Comparison of ENCODE assay signal across 8 cellular contexts in the genomic region with DNA sequence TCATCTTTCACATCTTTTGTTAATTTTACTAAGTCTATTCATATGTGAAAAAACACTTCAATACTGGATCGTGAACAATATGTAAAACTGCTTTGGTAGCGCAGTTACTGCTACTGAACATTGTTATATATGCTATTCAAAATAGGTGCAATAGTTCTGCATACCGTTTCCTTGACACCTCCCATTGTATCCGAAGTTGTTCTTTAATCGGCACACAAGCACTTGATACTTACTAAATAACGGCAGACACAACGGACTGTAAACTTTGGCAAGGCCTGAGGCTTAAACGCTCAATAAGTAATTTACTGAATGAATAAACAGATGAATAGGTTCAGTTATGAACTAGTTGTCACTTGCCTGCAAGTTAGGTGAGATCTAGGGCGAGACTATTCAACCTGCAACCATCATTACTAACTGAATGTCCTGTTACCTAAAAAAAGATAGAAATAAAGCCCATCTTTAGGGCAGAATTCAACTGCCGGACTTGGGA. TPM values are rescaled to one million over a fixed set of nuclear protein-coding genes. Genes with fewer than 3 reads are reported as not detected.
DNase-seq lines count a peak whose midpoint lies in the region; ATAC-seq and TF ChIP-seq lines count a peak whose summit lies in the region.

No MANE protein-coding gene starts in this region.

- no peak for TF ChIP-seq CTCF in testis (IDR thresholded peaks at IDR 0.05)

- H3K27ac ChIP-seq in testis: peak overlapping the region; percentile 91 to 93

- H3K27me3 Mint-ChIP-seq in activated T-helper 2 cell treated with anti-CD3 and anti-CD28 coated beads, Interferon-gamma antibody, Interleukin-2, Interleukin-4, amounts not matched to agents 10 μg/mL and 5 μg/mL and 100 μg/mL, durations not matched to agents 14 hours and 24 hours and 36 hours (ENCODE audit: low read depth): no peaks in the 10 kb centered on the region
- H3K27me3 Mint-ChIP-seq in immature natural killer cell (ENCODE audit: low read depth in 3 of 3): peaks cover 9 to 13% (median 11%) of the 10 kb centered on the region in 3 donors

- intact Hi-C loops in activated T-helper 2 cell treated with anti-CD3 and anti-CD28 coated beads, Interferon-gamma antibody, Interleukin-2, Interleukin-4, amounts not matched to agents 10 μg/mL and 5 μg/mL and 100 μg/mL, durations not matched to agents 14 hours and 24 hours and 36 hours (cut with micrococcal nuclease): loop anchor here (10.0 kb wide), 2 partner anchors 707 to 837 kb away; a partner anchor contains a TSS
- intact Hi-C loops in testis (cut with DNase I; ENCODE audit: low total_unique reads): no loop called here

- peaks cover 47% of the 10 kb centered on the region for H3K36me3 Mint-ChIP-seq in activated T-helper 2 cell treated with anti-CD3 and anti-CD28 coated beads, Interferon-gamma antibody, Interleukin-2, Interleukin-4, amounts not matched to agents 10 μg/mL and 5 μg/mL and 100 μg/mL, durations not matched to agents 14 hours and 24 hours and 36 hours (ENCODE audit: low read depth)
- peaks cover 23 to 29% (median 26%) of the 10 kb centered on the region in 3 donors for H3K36me3 Mint-ChIP-seq in immature natural killer cell

- H3K4me1 ChIP-seq in testis: peaks cover 16% of the 10 kb centered on the region

- no peak for DNase-seq in activated T-helper 2 cell treated with anti-CD3 and anti-CD28 coated beads, Interferon-gamma antibody, Interleukin-2, Interleukin-4, amounts not matched to agents 10 μg/mL and 5 μg/mL and 100 μg/mL, durations not matched to agents 14 hours and 24 hours and 36 hours (ENCODE audit: low spot score)
- DNase-seq in immature natural killer cell (no peak), testis (no peak), NCI-H2196 (lab: John Stamatoyannopoulos, UW; ENCODE audit: unreplicated experiment) (no peak), NCI-H345 (lab: John Stamatoyannopoulos, UW) (no peak)
- DNase-seq in stimulated activated CD8-positive, alpha-beta memory T cell treated with anti-CD3 and anti-CD28 coated beads, Interleukin-4, amount 100 ng/mL, for 48 hours: no peak

- H3K4me1 Mint-ChIP-seq in activated T-helper 2 cell treated with anti-CD3 and anti-CD28 coated beads, Interferon-gamma antibody, Interleukin-2, Interleukin-4, amounts not matched to agents 10 μg/mL and 5 μg/mL and 100 μg/mL, durations not matched to agents 14 hours and 24 hours and 36 hours (ENCODE audit: low read depth): peaks cover 25% of the 10 kb centered on the region
- peaks cover 39 to 65% of the 10 kb centered on the region in 2 donors for H3K4me1 Mint-ChIP-seq in immature natural killer cell

- H3K9me3 ChIP-seq in testis: no peaks in the 10 kb centered on the region

- H3K27me3 ChIP-seq in testis: no peaks in the 10 kb centered on the region

- H3K4me3 ChIP-seq in testis: peak overlapping the region; percentile 82 to 83

- WGBS in testis, 2 donors: 6 to 7% methylated on average over 10 of the region's 10 CpGs

- H3K9me3 Mint-ChIP-seq in activated T-helper 2 cell treated with anti-CD3 and anti-CD28 coated beads, Interferon-gamma antibody, Interleukin-2, Interleukin-4, amounts not matched to agents 10 μg/mL and 5 μg/mL and 100 μg/mL, durations not matched to agents 14 hours and 24 hours and 36 hours: peaks cover 17% of the 10 kb centered on the region
- H3K9me3 Mint-ChIP-seq in immature natural killer cell: no peaks in the 10 kb centered on the region

- peak overlapping the region; percentile 99 for H3K27ac Mint-ChIP-seq in activated T-helper 2 cell treated with anti-CD3 and anti-CD28 coated beads, Interferon-gamma antibody, Interleukin-2, Interleukin-4, amounts not matched to agents 10 μg/mL and 5 μg/mL and 100 μg/mL, durations not matched to agents 14 hours and 24 hours and 36 hours
- peak overlapping the region; percentile 94 to 98 (median 97) for H3K27ac Mint-ChIP-seq in immature natural killer cell

- ATAC-seq in GM18502 (IDR thresholded peaks at IDR 0.05; ENCODE audit: poor library complexity, unreplicated experiment) (peak; percentile 5), HG02938 (IDR thresholded peaks at IDR 0.05; ENCODE audit: unreplicated experiment) (peak; percentile 4)

- H3K36me3 ChIP-seq in testis (ENCODE audit: low read depth, missing control alignments): no peaks in the 10 kb centered on the region

- no peak for TF ChIP-seq POLR2A in testis (IDR thresholded peaks at IDR 0.05)

- H3K4me3 Mint-ChIP-seq in activated T-helper 2 cell treated with anti-CD3 and anti-CD28 coated beads, Interferon-gamma antibody, Interleukin-2, Interleukin-4, amounts not matched to agents 10 μg/mL and 5 μg/mL and 100 μg/mL, durations not matched to agents 14 hours and 24 hours and 36 hours (ENCODE audit: low read depth): peak overlapping the region; percentile 95
- H3K4me3 Mint-ChIP-seq in immature natural killer cell: peak overlapping the region; percentile 90 to 98 (median 92)

RNA-seq across cellular contexts. Expression of a gene that starts 0.6 kb away (rescaled TPM):
- total RNA-seq in activated T-helper 2 cell treated with anti-CD3 and anti-CD28 coated beads, Interferon-gamma antibody, Interleukin-2, Interleukin-4, amounts not matched to agents 10 μg/mL and 5 μg/mL and 100 μg/mL, durations not matched to agents 14 hours and 24 hours and 36 hours: 28.0 and 29.4 TPM in 2 replicates
- polyA plus RNA-seq in immature natural killer cell (10 to 100 TPM; 32.6 to 39.7 (median 33.0) TPM), testis (ENCODE audit: insufficient read depth, low read depth, low replicate concordance) (52.6 TPM)
- total RNA-seq in testis: 10 to 100 TPM; 40.1 to 45.4 TPM

RNA-seq across cellular contexts. Expression of a gene that starts 0.7 kb away (rescaled TPM):
- total RNA-seq in activated T-helper 2 cell treated with anti-CD3 and anti-CD28 coated beads, Interferon-gamma antibody, Interleukin-2, Interleukin-4, amounts not matched to agents 10 μg/mL and 5 μg/mL and 100 μg/mL, durations not matched to agents 14 hours and 24 hours and 36 hours: 162 and 173 TPM in 2 replicates
- polyA plus RNA-seq in immature natural killer cell (10 to 100 TPM; 29.2 to 47.6 (median 34.0) TPM), testis (ENCODE audit: insufficient read depth, low read depth, low replicate concordance) (34.0 TPM)
- 10 to 100 TPM; 73.2 to 80.1 TPM for total RNA-seq in testis
